ENCODE assay signal across 18 cellular contexts in the genomic region with DNA sequence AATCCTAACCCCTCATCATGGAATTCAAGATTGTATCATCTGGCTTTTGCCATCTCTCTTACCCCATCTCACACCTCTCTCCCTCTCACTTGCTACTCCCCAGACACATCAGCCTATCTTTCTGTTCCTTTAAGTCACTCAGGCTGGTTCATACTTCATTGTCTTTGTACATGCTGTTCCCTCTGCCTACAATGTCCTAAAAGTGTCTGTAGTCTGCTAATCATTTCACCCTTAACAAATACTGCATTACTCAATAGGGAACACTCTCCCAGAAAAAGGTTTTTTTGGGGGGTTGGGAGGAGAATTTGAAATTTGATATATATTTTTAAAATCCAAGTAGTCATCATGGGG.
DNase-seq lines count a peak whose midpoint lies in the region; ATAC-seq, FAIRE-seq and TF ChIP-seq lines count a peak whose summit lies in the region.
"Had no signal": no experiment of that assay in that cellular context is flagged by ENCODE, and none has a peak within 500 bp of the region (broad histone marks: within the 10 kb centered on the region; RNA-seq: fewer than 3 reads in every experiment).

No MANE protein-coding gene starts in this region.

- no peak for DNase-seq in natural killer cell treated with Interleukin-12 subunit alpha and Interleukin-12 subunit beta and Interleukin-15 and Interleukin-18, amount 100 ng/mL, for 72 hours (ENCODE audit: low spot score)
- DNase-seq in natural killer cell (no peak), keratinocyte (ENCODE audit: low read depth, low spot score) (no peak), upper lobe of right lung (no peak), NCI-H526 (lab: John Stamatoyannopoulos, UW) (no peak), COLO829 (ENCODE audit: low spot score) (no peak), OCI-LY7 (ENCODE audit: low spot score) (no peak)
- no peak for DNase-seq in activated naive CD8-positive, alpha-beta T cell treated with anti-CD3 and anti-CD28 coated beads, Interleukin-2, amount 50 U/mL, for 24 hours
- DNase-seq: activated naive CD4-positive, alpha-beta T cell treated with anti-CD3 and anti-CD28 coated beads, Interleukin-2, amount 10 ng/mL, durations not matched to agents 7 days and 5 days; effector CD4-positive, alpha-beta T cell; GDM1; hippocampal formation; Right ventricle myocardium superior; stimulated activated CD4-positive, alpha-beta T cell treated with anti-CD3 and anti-CD28 coated beads, Interleukin-4, amount 100 ng/mL, for 1 hour; T-cell; WERI-Rb-1 had no signal

- no peaks in the 10 kb centered on the region for H3K9me1 ChIP-seq in keratinocyte (ENCODE audit: control insufficient read depth, extremely low read depth, insufficient read depth, low read length)

- H3K79me2 ChIP-seq in keratinocyte (ENCODE audit: control insufficient read depth, insufficient read depth, low read length) (no peaks in the 10 kb centered on the region), OCI-LY7 (ENCODE audit: insufficient read depth, low read depth, low read length) (no peaks in the 10 kb centered on the region)

- peaks cover 17% of the 10 kb centered on the region for H3K36me3 Mint-ChIP-seq in natural killer cell treated with Interleukin-12 subunit alpha and Interleukin-12 subunit beta and Interleukin-15 and Interleukin-18, amount 100 ng/mL, for 72 hours
- no peaks in the 10 kb centered on the region for H3K36me3 Mint-ChIP-seq in natural killer cell
- H3K36me3 Mint-ChIP-seq in activated naive CD8-positive, alpha-beta T cell treated with anti-CD3 and anti-CD28 coated beads, Interleukin-2, amount 50 U/mL, for 24 hours (ENCODE audit: low read depth) = no peaks in the 10 kb centered on the region
- H3K36me3 Mint-ChIP-seq: activated naive CD4-positive, alpha-beta T cell treated with anti-CD3 and anti-CD28 coated beads, Interleukin-2, amount 10 ng/mL, durations not matched to agents 7 days and 5 days had no signal

- H3K27ac ChIP-seq in keratinocyte (ENCODE audit: control insufficient read depth, insufficient read depth, low read length) (peak overlapping the region; percentile 70), upper lobe of right lung (peak overlapping the region; percentile 48), OCI-LY7 (ENCODE audit: low read depth, low read length, poor library complexity, severe bottlenecking) (no peak overlapping the region)
- H3K27ac ChIP-seq: testis, WERI-Rb-1 had no signal

- POLR2A ChIA-PET in OCI-LY7 (lab: Charles Lee) = no interaction called here

- dilution Hi-C loops in keratinocyte (cut with MboI; ENCODE audit: extremely low pct_ligation_motif_present, low sequenced_read_pairs) = no loop called here

- H3K9me3 ChIP-seq in keratinocyte (ENCODE audit: control insufficient read depth, low read depth, low read length) (no peaks in the 10 kb centered on the region), upper lobe of right lung (no peaks in the 10 kb centered on the region), OCI-LY7 (ENCODE audit: low read length) (no peaks in the 10 kb centered on the region)
- H3K9me3 ChIP-seq: BE2C, testis had no signal

- H3K4me3 ChIP-seq in keratinocyte (ENCODE audit: control insufficient read depth in 2 of 3, extremely low read depth in 1 of 3, insufficient read depth in 2 of 3, low read depth in 1 of 3, low read length in 3 of 3) = no peak overlapping the region
- H3K4me3 ChIP-seq in upper lobe of right lung = no peak overlapping the region
- no peak overlapping the region for H3K4me3 ChIP-seq in OCI-LY7 (ENCODE audit: low read depth, low read length, poor library complexity, severe bottlenecking)
- H3K4me3 ChIP-seq: testis had no signal

- ATAC-seq in natural killer cell treated with Interleukin-12 subunit alpha and Interleukin-12 subunit beta and Interleukin-15 and Interleukin-18, amount 100 ng/mL, for 72 hours = peak in 1 of 2 donors; percentile 1
- no peak for ATAC-seq in natural killer cell
- no peak for ATAC-seq in activated naive CD8-positive, alpha-beta T cell treated with anti-CD3 and anti-CD28 coated beads, Interleukin-2, amount 50 U/mL, for 24 hours
- ATAC-seq in upper lobe of right lung = peak; percentile 57

- H3K4me2 ChIP-seq in keratinocyte (ENCODE audit: control insufficient read depth, extremely low read depth, insufficient read depth, low read depth, low read length) (no peak overlapping the region), OCI-LY7 (ENCODE audit: low read length) (no peak overlapping the region)

- no peak for TF ChIP-seq CTCF in natural killer cell (IDR thresholded peaks at IDR 0.05)
- TF ChIP-seq CTCF in keratinocyte (optimal IDR thresholded peaks at IDR 0.05 in 1 of 3, IDR thresholded peaks at IDR 0.05 in 1 of 3, conservative IDR thresholded peaks at IDR 0.05 in 1 of 3; ENCODE audit: extremely low read depth in 1 of 3, insufficient read depth in 2 of 3, low read length in 3 of 3) = no peak
- TF ChIP-seq CTCF in upper lobe of right lung (IDR thresholded peaks at IDR 0.05) = no peak
- no peak for TF ChIP-seq CTCF in OCI-LY7 (conservative IDR thresholded peaks at IDR 0.05; ENCODE audit: low read length)

- no peak overlapping the region for H3K9ac ChIP-seq in keratinocyte (ENCODE audit: control insufficient read depth, extremely low read depth, insufficient read depth, low read length)

- peaks cover 37 to 41% of the 10 kb centered on the region in 2 donors for H3K4me1 Mint-ChIP-seq in natural killer cell treated with Interleukin-12 subunit alpha and Interleukin-12 subunit beta and Interleukin-15 and Interleukin-18, amount 100 ng/mL, for 72 hours (ENCODE audit: low read depth in 2 of 2)
- H3K4me1 Mint-ChIP-seq in natural killer cell = peaks cover 15 to 18% of the 10 kb centered on the region in 2 donors
- H3K4me1 Mint-ChIP-seq in activated naive CD8-positive, alpha-beta T cell treated with anti-CD3 and anti-CD28 coated beads, Interleukin-2, amount 50 U/mL, for 24 hours = peaks cover 27% of the 10 kb centered on the region

- peaks cover 3% of the 10 kb centered on the region for H3K9me3 Mint-ChIP-seq in natural killer cell treated with Interleukin-12 subunit alpha and Interleukin-12 subunit beta and Interleukin-15 and Interleukin-18, amount 100 ng/mL, for 72 hours
- no peaks in the 10 kb centered on the region for H3K9me3 Mint-ChIP-seq in natural killer cell
- H3K9me3 Mint-ChIP-seq in activated naive CD8-positive, alpha-beta T cell treated with anti-CD3 and anti-CD28 coated beads, Interleukin-2, amount 50 U/mL, for 24 hours = peaks cover 4% of the 10 kb centered on the region
- H3K9me3 Mint-ChIP-seq: activated naive CD4-positive, alpha-beta T cell treated with anti-CD3 and anti-CD28 coated beads, Interleukin-2, amount 10 ng/mL, durations not matched to agents 7 days and 5 days; T-cell had no signal

- no peak for FAIRE-seq in keratinocyte (lab: Jason Lieb, UNC)

- BruUV-seq in OCI-LY7 (replicated peaks; lab: Mats Ljungman, UMichigan) = no TSS peak

- intact Hi-C loops in natural killer cell (cut with micrococcal nuclease) = no loop called here
- intact Hi-C loops in upper lobe of right lung (cut with DNase I) = no loop called here
- intact Hi-C loops in OCI-LY7 (cut with micrococcal nuclease; ENCODE audit: unreplicated experiment) = no loop called here

- peaks cover 0 to 2% of the 10 kb centered on the region in 2 donors for H3K27me3 Mint-ChIP-seq in natural killer cell treated with Interleukin-12 subunit alpha and Interleukin-12 subunit beta and Interleukin-15 and Interleukin-18, amount 100 ng/mL, for 72 hours
- peaks cover 5 to 19% of the 10 kb centered on the region in 2 donors for H3K27me3 Mint-ChIP-seq in natural killer cell (ENCODE audit: low read depth in 2 of 2)
- no peaks in the 10 kb centered on the region for H3K27me3 Mint-ChIP-seq in activated naive CD8-positive, alpha-beta T cell treated with anti-CD3 and anti-CD28 coated beads, Interleukin-2, amount 50 U/mL, for 24 hours
- H3K27me3 Mint-ChIP-seq: T-cell had no signal

- no peaks in the 10 kb centered on the region for H4K20me1 ChIP-seq in keratinocyte (ENCODE audit: control insufficient read depth, extremely low read depth, insufficient read depth, low read length)
- H4K20me1 ChIP-seq in OCI-LY7 (ENCODE audit: insufficient read depth, low read length) = no peaks in the 10 kb centered on the region

- H2AFZ ChIP-seq in keratinocyte (ENCODE audit: control insufficient read depth, low read length) = no peak overlapping the region
- H2AFZ ChIP-seq in OCI-LY7 (ENCODE audit: low read length) = no peak overlapping the region

- H3K9me2 ChIP-seq in OCI-LY7 (ENCODE audit: insufficient read depth, low read length) = no peaks in the 10 kb centered on the region

- H3K27me3 ChIP-seq in keratinocyte (ENCODE audit: control insufficient read depth, extremely low read depth, insufficient read depth, low read length) = no peaks in the 10 kb centered on the region
- H3K27me3 ChIP-seq in upper lobe of right lung = no peaks in the 10 kb centered on the region
- H3K27me3 ChIP-seq: BE2C, testis had no signal

- peak overlapping the region; percentile 94 to 98 for H3K27ac Mint-ChIP-seq in natural killer cell treated with Interleukin-12 subunit alpha and Interleukin-12 subunit beta and Interleukin-15 and Interleukin-18, amount 100 ng/mL, for 72 hours
- H3K27ac Mint-ChIP-seq in natural killer cell = no peak overlapping the region
- H3K27ac Mint-ChIP-seq in activated naive CD8-positive, alpha-beta T cell treated with anti-CD3 and anti-CD28 coated beads, Interleukin-2, amount 50 U/mL, for 24 hours = peak overlapping the region; percentile 85
- H3K27ac Mint-ChIP-seq: activated naive CD4-positive, alpha-beta T cell treated with anti-CD3 and anti-CD28 coated beads, Interleukin-2, amount 10 ng/mL, durations not matched to agents 7 days and 5 days; T-cell had no signal

- H3K36me3 ChIP-seq in keratinocyte (ENCODE audit: control insufficient read depth in 2 of 2, extremely low read depth in 1 of 2, insufficient read depth in 2 of 2, low read length in 2 of 2) (no peaks in the 10 kb centered on the region), upper lobe of right lung (no peaks in the 10 kb centered on the region), OCI-LY7 (ENCODE audit: insufficient read depth, low read length) (no peaks in the 10 kb centered on the region)
- H3K36me3 ChIP-seq: BE2C, WERI-Rb-1 had no signal

- H3K4me1 ChIP-seq in keratinocyte (ENCODE audit: control insufficient read depth, extremely low read depth, insufficient read depth, low read length) = peaks cover 23% of the 10 kb centered on the region
- H3K4me1 ChIP-seq in upper lobe of right lung = no peaks in the 10 kb centered on the region
- no peaks in the 10 kb centered on the region for H3K4me1 ChIP-seq in OCI-LY7 (ENCODE audit: insufficient read depth, low read length, poor library complexity, severe bottlenecking)

- CTCF ChIA-PET in OCI-LY7 (lab: Charles Lee; ENCODE audit: unreplicated experiment) = no interaction called here

- H3K4me3 Mint-ChIP-seq in natural killer cell treated with Interleukin-12 subunit alpha and Interleukin-12 subunit beta and Interleukin-15 and Interleukin-18, amount 100 ng/mL, for 72 hours = peak overlapping the region; percentile 79
- no peak overlapping the region for H3K4me3 Mint-ChIP-seq in natural killer cell
- no peak overlapping the region for H3K4me3 Mint-ChIP-seq in activated naive CD8-positive, alpha-beta T cell treated with anti-CD3 and anti-CD28 coated beads, Interleukin-2, amount 50 U/mL, for 24 hours
- H3K4me3 Mint-ChIP-seq: activated naive CD4-positive, alpha-beta T cell treated with anti-CD3 and anti-CD28 coated beads, Interleukin-2, amount 10 ng/mL, durations not matched to agents 7 days and 5 days; T-cell had no signal

Comparison
In these comparisons a context has a peak if more than half of its experiments do, and no peak if none do; other contexts are left out.
1. H3K27ac Mint-ChIP-seq: peak in natural killer cell treated with Interleukin-12 subunit alpha and Interleukin-12 subunit beta and Interleukin-15 and Interleukin-18, amount 100 ng/mL, for 72 hours (2 of 2) and activated naive CD8-positive, alpha-beta T cell treated with anti-CD3 and anti-CD28 coated beads, Interleukin-2, amount 50 U/mL, for 24 hours (single experiment); none in natural killer cell (0 of 2).